15 cellular contexts compared by ENCODE assay signal in the genomic region with DNA sequence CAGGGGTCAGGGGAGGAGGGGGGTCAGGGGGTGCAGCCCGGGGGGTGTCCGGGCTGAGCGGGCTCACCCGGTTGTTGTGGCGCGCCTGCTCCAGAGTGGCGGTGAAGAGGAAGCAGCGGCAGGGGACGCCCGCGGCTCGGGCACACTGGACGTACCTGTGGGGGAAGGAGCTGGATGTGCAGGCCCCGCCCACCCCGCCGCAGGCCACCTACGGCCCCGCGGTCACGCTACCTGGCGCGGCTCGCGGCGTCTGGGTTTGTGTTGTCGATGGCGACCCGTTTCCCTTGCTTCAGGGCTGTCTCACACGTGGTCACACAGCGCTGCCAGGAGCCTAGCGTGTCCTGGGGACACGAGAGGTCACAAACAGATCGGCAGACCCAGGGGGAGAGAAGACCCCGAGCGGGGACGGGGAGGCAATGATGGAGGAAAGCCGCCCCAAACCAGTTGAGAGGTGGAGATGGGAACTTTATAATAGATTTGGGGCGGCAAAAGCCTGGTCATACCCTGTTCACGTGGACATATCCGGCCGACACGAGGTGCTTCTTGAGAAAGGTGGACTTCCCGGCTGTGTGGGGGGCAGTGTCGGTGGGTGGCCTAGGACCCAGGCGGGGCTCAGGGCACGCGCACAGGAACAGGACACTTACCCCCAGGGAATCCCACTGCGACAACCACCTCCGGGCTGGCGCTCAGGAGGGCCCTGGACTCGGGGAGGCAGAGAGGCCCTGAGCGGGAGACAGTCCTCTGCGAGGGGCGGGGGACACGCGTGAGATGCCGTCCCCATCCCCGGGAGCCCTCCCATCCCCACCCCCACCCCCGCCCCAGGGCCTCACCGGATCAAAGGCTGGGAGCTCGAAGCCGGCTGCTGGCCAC. TPM values are rescaled to one million over a fixed set of nuclear protein-coding genes. Genes with fewer than 3 reads are reported as not detected.
DNase-seq lines count a peak whose midpoint lies in the region; TF ChIP-seq lines count a peak whose summit lies in the region.
"Had no signal": no experiment of that assay in that cellular context is flagged by ENCODE, and none has a peak within 500 bp of the region (broad histone marks: within the 10 kb centered on the region; RNA-seq: fewer than 3 reads in every experiment).

No MANE protein-coding gene starts in this region.

- in situ Hi-C loops in GM13976 (cut with MboI; ENCODE audit: low sequenced_read_pairs, unreplicated experiment), result no loop called here

- 77 to 90% (median 84%) methylated on average over 43 to 62 of the region's 62 CpGs for WGBS in spleen, 5 donors

- intact Hi-C loops in spleen (cut with DNase I; ENCODE audit: low total_unique reads), result no loop called here

- H3K9me3 ChIP-seq in spleen, result no peaks in the 10 kb centered on the region

- no peak for TF ChIP-seq POLR2A in spleen (IDR thresholded peaks at IDR 0.05)

- no peaks in the 10 kb centered on the region for H3K27me3 ChIP-seq in spleen (replicated peaks in 1 of 7)

- peak; percentile 54 for DNase-seq in activated CD8-positive, alpha-beta memory T cell treated with anti-CD3 and anti-CD28 coated beads, Interleukin-2, amount 50 U/mL, for 48 hours
- DNase-seq in activated CD8-positive, alpha-beta memory T cell treated with anti-CD3 and anti-CD28 coated beads, Interleukin-2, amount 50 U/mL, for 4 hours, result no peak
- DNase-seq in NCI-H2107 (lab: John Stamatoyannopoulos, UW), result peak; percentile 54
- peak; percentile 69 for DNase-seq in left kidney (ENCODE audit: low read depth, low spot score)
- peak; percentile 79 for DNase-seq in spleen
- DNase-seq in NCI-H2196 (lab: John Stamatoyannopoulos, UW; ENCODE audit: unreplicated experiment), result no peak
- DNase-seq in activated CD4-positive, alpha-beta T cell treated with anti-CD3 and anti-CD28 coated beads for 1 hour, result no peak
- DNase-seq in GM13976 (ENCODE audit: low spot score), result no peak
- DNase-seq: ACHN; activated CD4-positive, alpha-beta memory T cell treated with anti-CD3 and anti-CD28 coated beads for 36 hours; amniotic stem cell; CD8-positive, alpha-beta memory T cell; cerebellar nuclear complex; NCI-H1436 treated with DMSO at 0.1 percent for 48 hours; NCI-H510A had no signal

- H3K4me3 ChIP-seq in spleen, result no peak overlapping the region

- peaks cover 18 to 86% (median 51%) of the 10 kb centered on the region in 6 donors for H3K4me1 ChIP-seq in spleen

- TF ChIP-seq CTCF in spleen (IDR thresholded peaks at IDR 0.05 in 8 of 11, conservative IDR thresholded peaks at IDR 0.05 in 3 of 11) (no peak), GM13976 (IDR thresholded peaks at IDR 0.05; ENCODE audit: borderline replicate concordance, control extremely low read depth, extremely low read depth, insufficient read depth, missing control alignments) (no peak)

- H3K36me3 ChIP-seq in spleen, result peaks cover 4 to 86% (median 78%) of the 10 kb centered on the region in 6 donors

- peak overlapping the region; percentile 39 to 87 (median 79) for H3K27ac ChIP-seq in spleen

RNA-seq across cellular contexts. Expression of a gene that starts 5.6 kb away (rescaled TPM):
- total RNA-seq in spleen, result 100 to 1,000 TPM in 5 of 7 donors, 10 to 100 TPM in 2; 80.9 to 203 (median 111) TPM
- polyA plus RNA-seq in spleen, result 100 to 1,000 TPM in 1 of 3 donors, 10 to 100 TPM in 2; 36.6 to 135 (median 66.2) TPM

RNA-seq across cellular contexts. Expression of a gene that starts 10.8 kb away (rescaled TPM):
- 100 to 1,000 TPM in 3 of 7 donors, 10 to 100 TPM in 4; 69.6 to 127 (median 98.4) TPM for total RNA-seq in spleen
- 100 to 1,000 TPM in 1 of 3 donors, 10 to 100 TPM in 2; 61.4 to 120 (median 70.9) TPM for polyA plus RNA-seq in spleen

RNA-seq across cellular contexts. Expression of a gene that starts 15.4 kb away (rescaled TPM):
- 10 to 100 TPM in 6 of 7 donors, 1 to 10 TPM in 1; 8.7 to 27.8 (median 20.1) TPM for total RNA-seq in spleen
- polyA plus RNA-seq in spleen, result 10 to 100 TPM; 11.6 to 24.8 (median 13.9) TPM

RNA-seq across cellular contexts. Expression of a gene that starts 15.7 kb away (rescaled TPM):
- 10 to 100 TPM; 26.8 to 53.5 (median 38.2) TPM for total RNA-seq in spleen
- polyA plus RNA-seq in spleen, result 10 to 100 TPM; 20.8 to 39.8 (median 34.9) TPM

RNA-seq across cellular contexts. Expression of a gene that starts 34.9 kb away (rescaled TPM):
- total RNA-seq in spleen, result 10 to 100 TPM in 1 of 7 donors, 1 to 10 TPM in 6; 1.1 to 20.2 (median 2.8) TPM
- polyA plus RNA-seq in spleen, result 1 to 10 TPM; 3.9 to 9.3 (median 6.4) TPM

Comparison
In these comparisons a context has a peak if more than half of its experiments do, and no peak if none do; other contexts are left out.
1. DNase-seq: peak in activated CD8-positive, alpha-beta memory T cell treated with anti-CD3 and anti-CD28 coated beads, Interleukin-2, amount 50 U/mL, for 48 hours (single experiment), NCI-H2107 (single experiment), left kidney (single experiment) and spleen (single experiment); none in activated CD8-positive, alpha-beta memory T cell treated with anti-CD3 and anti-CD28 coated beads, Interleukin-2, amount 50 U/mL, for 4 hours (single experiment), NCI-H2196 (single experiment), activated CD4-positive, alpha-beta T cell treated with anti-CD3 and anti-CD28 coated beads for 1 hour (single experiment) and GM13976 (single experiment).